28 cellular contexts compared by ENCODE assay signal in the genomic region with DNA sequence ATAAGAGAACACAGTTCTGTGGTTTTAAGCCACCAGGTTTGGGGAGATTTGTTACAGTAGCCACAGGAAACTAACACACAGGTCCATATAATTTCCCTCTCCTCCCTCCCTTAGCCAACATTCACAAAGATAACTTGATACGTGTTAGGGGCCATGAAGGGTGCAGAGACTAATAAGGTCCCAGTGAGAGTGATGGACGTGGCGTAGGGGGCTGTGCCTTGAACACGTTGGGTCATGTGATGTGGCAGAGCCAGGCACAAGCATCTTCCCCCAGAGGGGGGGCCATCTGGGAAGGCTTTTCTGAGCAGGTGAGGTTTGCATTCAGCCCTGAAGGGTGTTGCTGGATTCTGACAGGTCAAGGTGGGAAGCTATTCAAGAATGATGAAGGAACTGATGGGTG.
"Had no signal": no experiment of that assay in that cellular context is flagged by ENCODE, and none has a peak within 500 bp of the region (broad histone marks: within the 10 kb centered on the region; RNA-seq: fewer than 3 reads in every experiment).

No MANE protein-coding gene starts in this region.

- DNase-seq: activated CD4-positive, alpha-beta memory T cell treated with anti-CD3 and anti-CD28 coated beads for 36 hours; activated CD4-positive, alpha-beta T cell treated with anti-CD3 and anti-CD28 coated beads, Interleukin-2, amount 10 ng/mL, durations not matched to agents 24 days and 14 days; activated CD4-positive, CD25-positive, alpha-beta regulatory T cell treated with anti-CD3 and anti-CD28 coated beads, Interleukin-2, amount 50 U/mL, for 72 hours; activated T-cell treated with anti-CD3 and anti-CD28 coated beads, Interleukin-2, amount 50 U/mL, for 48 hours; dorsolateral prefrontal cortex; effector memory CD4-positive, alpha-beta T cell; left cardiac atrium; naive thymus-derived CD4-positive, alpha-beta T cell; occipital lobe; stimulated activated CD4-positive, alpha-beta T cell treated with anti-CD3 and anti-CD28 coated beads, Interleukin-2, amount 100 ng/mL, for 48 hours; stimulated activated naive CD8-positive, alpha-beta T cell treated with anti-CD3 and anti-CD28 coated beads, Interleukin-15, amount 100 ng/mL, for 72 hours; substantia nigra; T-helper 17 cell; T1000; WERI-Rb-1 had no signal

- H3K4me3 ChIP-seq: ascending aorta, cardiac muscle cell, coronary artery, dorsolateral prefrontal cortex, gastroesophageal sphincter, hepatocyte, neural progenitor cell, right atrium auricular region, vagina had no signal

- H3K4me1 ChIP-seq: ascending aorta, gastroesophageal sphincter, right atrium auricular region, vagina had no signal

- H3K36me3 ChIP-seq: ascending aorta, cardiac muscle cell, gastroesophageal sphincter, neural progenitor cell, right atrium auricular region, vagina had no signal

- H3K4me3 Mint-ChIP-seq: activated CD4-positive, alpha-beta memory T cell treated with anti-CD3 and anti-CD28 coated beads for 36 hours; activated CD4-positive, alpha-beta T cell treated with anti-CD3 and anti-CD28 coated beads, Interleukin-2, amount 10 ng/mL, durations not matched to agents 24 days and 14 days; activated naive CD8-positive, alpha-beta T cell; brain; mesothelial cell of epicardium; naive thymus-derived CD4-positive, alpha-beta T cell; neural progenitor cell; stimulated activated naive CD8-positive, alpha-beta T cell treated with anti-CD3 and anti-CD28 coated beads, Interleukin-15, amount 100 ng/mL, for 72 hours; T-helper 17 cell; type B pancreatic cell had no signal

- H3K27ac ChIP-seq: ascending aorta, cardiac muscle cell, coronary artery, dorsolateral prefrontal cortex, gastroesophageal sphincter, hepatocyte, neural progenitor cell, right atrium auricular region, vagina, WERI-Rb-1 had no signal

- ATAC-seq: gastroesophageal sphincter; left cardiac atrium; naive thymus-derived CD4-positive, alpha-beta T cell; T-helper 17 cell had no signal

- H3K27me3 ChIP-seq: ascending aorta, hepatocyte, neural progenitor cell, right atrium auricular region, vagina had no signal

- H3K9me3 ChIP-seq: ascending aorta, gastroesophageal sphincter, right atrium auricular region, vagina had no signal

- H3K36me3 Mint-ChIP-seq: activated CD4-positive, alpha-beta memory T cell treated with anti-CD3 and anti-CD28 coated beads for 36 hours; activated naive CD8-positive, alpha-beta T cell; brain; mesothelial cell of epicardium; naive thymus-derived CD4-positive, alpha-beta T cell; type B pancreatic cell had no signal

- H3K27ac Mint-ChIP-seq: activated CD4-positive, alpha-beta memory T cell treated with anti-CD3 and anti-CD28 coated beads for 36 hours; activated CD4-positive, alpha-beta T cell treated with anti-CD3 and anti-CD28 coated beads, Interleukin-2, amount 10 ng/mL, durations not matched to agents 24 days and 14 days; activated naive CD8-positive, alpha-beta T cell; activated T-helper 2 cell treated with anti-CD3 and anti-CD28 coated beads, Interferon-gamma antibody, Interleukin-2, Interleukin-4, amounts not matched to agents 10 μg/mL and 5 μg/mL and 100 μg/mL, durations not matched to agents 14 hours and 24 hours and 36 hours; brain; mesothelial cell of epicardium; naive thymus-derived CD4-positive, alpha-beta T cell; neural progenitor cell; T-helper 17 cell; type B pancreatic cell had no signal

- H3K4me1 Mint-ChIP-seq: mesothelial cell of epicardium; naive thymus-derived CD4-positive, alpha-beta T cell; stimulated activated naive CD8-positive, alpha-beta T cell treated with anti-CD3 and anti-CD28 coated beads, Interleukin-15, amount 100 ng/mL, for 72 hours had no signal

- H3K9me3 Mint-ChIP-seq: activated CD4-positive, alpha-beta memory T cell treated with anti-CD3 and anti-CD28 coated beads for 36 hours; activated CD4-positive, alpha-beta T cell treated with anti-CD3 and anti-CD28 coated beads, Interleukin-2, amount 10 ng/mL, durations not matched to agents 24 days and 14 days; activated T-helper 2 cell treated with anti-CD3 and anti-CD28 coated beads, Interferon-gamma antibody, Interleukin-2, Interleukin-4, amounts not matched to agents 10 μg/mL and 5 μg/mL and 100 μg/mL, durations not matched to agents 14 hours and 24 hours and 36 hours; stimulated activated naive CD8-positive, alpha-beta T cell treated with anti-CD3 and anti-CD28 coated beads, Interleukin-15, amount 100 ng/mL, for 72 hours; type B pancreatic cell had no signal
